In genomic region chr17:9330140-9330902, GRCh38 we compare ENCODE assay signal across 26 cellular contexts.
DNase-seq lines count a peak whose midpoint lies in the region; ATAC-seq and TF ChIP-seq lines count a peak whose summit lies in the region.
"Had no signal": no experiment of that assay in that cellular context is flagged by ENCODE, and none has a peak within 500 bp of the region (broad histone marks: within the 10 kb centered on the region; RNA-seq: fewer than 3 reads in every experiment).

No MANE protein-coding gene starts in this region.

- no peak overlapping the region for H3K4me2 ChIP-seq in osteoblast (ENCODE audit: insufficient read depth, low read length)
- H3K4me2 ChIP-seq: PC-9 had no signal

- H3K9me3 ChIP-seq in HUES6 (ENCODE audit: control insufficient read depth, insufficient read depth, low read depth, low read length) (peaks cover 14% of the 10 kb centered on the region), iPS-20b (ENCODE audit: insufficient read depth, low read depth, low read length) (peaks cover 10% of the 10 kb centered on the region), osteoblast (ENCODE audit: low read depth, low read length) (peaks cover 4% of the 10 kb centered on the region), Peyer's patch (peaks cover 0 to 11% (median 3%) of the 10 kb centered on the region in 4 donors)

- H2AFZ ChIP-seq in osteoblast (ENCODE audit: low read length), result no peak overlapping the region
- H2AFZ ChIP-seq: PC-9 had no signal

- no peak for TF ChIP-seq POLR2A in Peyer's patch (IDR thresholded peaks at IDR 0.05)

- ATAC-seq in HG03039 (IDR thresholded peaks at IDR 0.05; ENCODE audit: unreplicated experiment), result no peak
- ATAC-seq: activated CD8-positive, alpha-beta memory T cell treated with anti-CD3 and anti-CD28 coated beads, Interleukin-2, amount 10 ng/mL, durations not matched to agents 7 days and 5 days; activated T-cell treated with anti-CD3 and anti-CD28 coated beads, Interleukin-2, amount 50 U/mL, for 4 hours; HCT116; T-helper 17 cell had no signal

- no peaks in the 10 kb centered on the region for H3K79me2 ChIP-seq in osteoblast (ENCODE audit: insufficient read depth, low read length)

- TF ChIP-seq CTCF in osteoblast (IDR thresholded peaks at IDR 0.05; ENCODE audit: extremely low read depth, low read depth, low read length), result no peak
- TF ChIP-seq CTCF in Peyer's patch (IDR thresholded peaks at IDR 0.05), result no peak

- H3K4me1 ChIP-seq in HUES6 (ENCODE audit: control insufficient read depth, insufficient read depth, low read length), result peaks cover 34% of the 10 kb centered on the region
- H3K4me1 ChIP-seq in iPS-20b (ENCODE audit: insufficient read depth, low read length), result peaks cover 29% of the 10 kb centered on the region
- H3K4me1 ChIP-seq in osteoblast (ENCODE audit: insufficient read depth, low read length), result no peaks in the 10 kb centered on the region
- no peaks in the 10 kb centered on the region for H3K4me1 ChIP-seq in Peyer's patch
- H3K4me1 ChIP-seq: ascending aorta, left ventricle myocardium inferior, transverse colon had no signal

- H3K27me3 ChIP-seq in HUES6 (ENCODE audit: control insufficient read depth, insufficient read depth, low read length) (peaks cover 18% of the 10 kb centered on the region), iPS-20b (ENCODE audit: insufficient read depth, low read length) (peaks cover 15% of the 10 kb centered on the region), osteoblast (ENCODE audit: insufficient read depth, low read length) (no peaks in the 10 kb centered on the region), Peyer's patch (no peaks in the 10 kb centered on the region)
- H3K27me3 ChIP-seq: ascending aorta, transverse colon had no signal

- no peaks in the 10 kb centered on the region for H3K36me3 ChIP-seq in HUES6 (ENCODE audit: control insufficient read depth, insufficient read depth, low read length)
- no peaks in the 10 kb centered on the region for H3K36me3 ChIP-seq in iPS-20b (ENCODE audit: insufficient read depth, low read depth, low read length)
- H3K36me3 ChIP-seq in osteoblast (ENCODE audit: insufficient read depth, low read length), result no peaks in the 10 kb centered on the region
- no peaks in the 10 kb centered on the region for H3K36me3 ChIP-seq in Peyer's patch
- H3K36me3 ChIP-seq: ascending aorta, transverse colon had no signal

- H3K27ac ChIP-seq in HUES6 (ENCODE audit: low read depth, low read length) (no peak overlapping the region), cingulate gyrus (ENCODE audit: low read depth, low read length) (peak overlapping the region; percentile 49), iPS-20b (ENCODE audit: low read length) (no peak overlapping the region), osteoblast (ENCODE audit: low read depth, low read length) (no peak overlapping the region), Peyer's patch (no peak overlapping the region)
- H3K27ac ChIP-seq: ascending aorta, left ventricle myocardium inferior, PC-9, transverse colon had no signal

- DNase-seq in osteoblast (ENCODE audit: insufficient read length, low spot score, missing footprints) (peak; percentile 59), RKO (ENCODE audit: low spot score) (no peak), Peyer's patch (no peak), NCI-H1417 (lab: John Stamatoyannopoulos, UW) (no peak)
- DNase-seq: activated CD8-positive, alpha-beta memory T cell treated with anti-CD3 and anti-CD28 coated beads, Interleukin-2, amount 10 ng/mL, durations not matched to agents 7 days and 5 days; activated gamma-delta T cell treated with Interleukin-2 at 50 U/mL for 16 hours; activated naive CD8-positive, alpha-beta T cell treated with anti-CD3 and anti-CD28 coated beads, Interleukin-2, amount 10 ng/mL, durations not matched to agents 7 days and 5 days; activated T-cell treated with anti-CD3 and anti-CD28 coated beads, Interleukin-2, amount 50 U/mL, for 4 hours; CD4-positive, alpha-beta memory T cell; KBM-7; left ventricle myocardium inferior; NCI-H1092 treated with DMSO at 0.1 percent for 48 hours; NCI-H1930; NCI-H526; PC-9; Right ventricle myocardium superior; stimulated activated CD4-positive, alpha-beta T cell treated with anti-CD3 and anti-CD28 coated beads, Interleukin-15, amount 100 ng/mL, for 24 hours; stimulated activated CD4-positive, alpha-beta T cell treated with anti-CD3 and anti-CD28 coated beads, Interleukin-4, amount 100 ng/mL, for 4 hours; T-helper 17 cell; transverse colon had no signal

- H4K20me1 ChIP-seq in osteoblast (ENCODE audit: insufficient read depth, low read length), result no peaks in the 10 kb centered on the region

- no peak overlapping the region for H3K9ac ChIP-seq in HUES6 (ENCODE audit: low read length)
- H3K9ac ChIP-seq in iPS-20b (ENCODE audit: low read depth, low read length), result peak overlapping the region; percentile 42; the same call in 1 of the 2 replicates

- H3K4me3 ChIP-seq in HUES6 (ENCODE audit: low read depth, low read length), result peak overlapping the region; percentile 6; the same call in 1 of the 2 replicates
- H3K4me3 ChIP-seq in iPS-20b (ENCODE audit: low read length), result peak overlapping the region; percentile 47
- no peak overlapping the region for H3K4me3 ChIP-seq in osteoblast (ENCODE audit: insufficient read depth, low read length)
- H3K4me3 ChIP-seq in Peyer's patch, result no peak overlapping the region
- H3K4me3 ChIP-seq: ascending aorta, left ventricle myocardium inferior, PC-9, transverse colon had no signal

Comparison
In these comparisons a context has a peak if more than half of its experiments do, and no peak if none do; other contexts are left out.
1. H3K4me3 ChIP-seq: peak in HUES6 (single experiment) and iPS-20b (single experiment); none in osteoblast (single experiment) and Peyer's patch (0 of 4).